18 cellular contexts compared by ENCODE assay signal in the genomic region with DNA sequence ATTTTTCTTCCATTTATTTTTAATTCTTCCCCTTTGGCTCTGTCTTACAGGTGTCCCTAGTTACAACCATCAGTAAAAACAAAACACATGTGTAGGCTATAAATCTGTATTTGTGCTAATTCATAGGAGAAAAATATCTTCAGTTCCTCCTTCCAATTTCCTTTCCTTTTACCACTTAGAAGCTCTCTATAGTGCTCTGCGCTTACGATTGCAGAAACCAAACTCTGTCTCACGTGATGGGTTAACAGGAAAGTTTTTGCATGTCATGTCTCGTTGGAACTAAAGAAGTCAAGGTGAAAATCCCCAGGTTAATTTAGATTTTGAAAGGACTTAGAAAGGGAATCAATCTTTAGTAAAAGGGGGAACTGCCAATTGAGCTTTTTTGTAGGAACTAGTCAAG.
A peak's percentile ranks its signal among the peaks of the same experiment; 100 is the strongest.
DNase-seq lines count a peak whose midpoint lies in the region; ATAC-seq and TF ChIP-seq lines count a peak whose summit lies in the region.
"Had no signal": no experiment of that assay in that cellular context is flagged by ENCODE, and none has a peak within 500 bp of the region (broad histone marks: within the 10 kb centered on the region; RNA-seq: fewer than 3 reads in every experiment).

No MANE protein-coding gene starts in this region.

- no peak overlapping the region for H3K27ac Mint-ChIP-seq in stimulated activated naive B cell treated with anti-CD40 and anti-IgM and Interleukin-4, amounts not matched to agents 10 μg/mL and 1 μg/mL and 100 μg/mL, for 72 hours
- no peak overlapping the region for H3K27ac Mint-ChIP-seq in Calu3 (ENCODE audit: unreplicated experiment)
- H3K27ac Mint-ChIP-seq: natural killer cell; stimulated activated naive CD8-positive, alpha-beta T cell treated with anti-CD3 and anti-CD28 coated beads, Interleukin-15, Interleukin-2, amounts not matched to agents 100 ng/mL and 50 ng/mL, for 24 hours; T-helper 17 cell had no signal

- DNase-seq in stimulated activated naive B cell treated with anti-CD40 and anti-IgM and Interleukin-4, amounts not matched to agents 10 μg/mL and 1 μg/mL and 100 μg/mL, for 72 hours, result peak; percentile 6
- DNase-seq in Calu3, result no peak
- DNase-seq in OCI-M2 (lab: John Stamatoyannopoulos, UW; ENCODE audit: unreplicated experiment), result no peak
- no peak for DNase-seq in DMS153 treated with DMSO at 0.1 percent for 48 hours (lab: John Stamatoyannopoulos, UW; ENCODE audit: unreplicated experiment)
- DNase-seq: activated CD4-positive, alpha-beta T cell treated with anti-CD3 and anti-CD28 coated beads for 4 hours; C1 segment of cervical spinal cord; heart right ventricle; KG1; left cardiac atrium; natural killer cell; NCI-H1436 treated with DMSO at 0.1 percent for 48 hours; NCI-H446; T-helper 17 cell had no signal

- no peaks in the 10 kb centered on the region for H3K36me3 Mint-ChIP-seq in stimulated activated naive B cell treated with anti-CD40 and anti-IgM and Interleukin-4, amounts not matched to agents 10 μg/mL and 1 μg/mL and 100 μg/mL, for 72 hours
- no peaks in the 10 kb centered on the region for H3K36me3 Mint-ChIP-seq in Calu3 (ENCODE audit: insufficient read depth, unreplicated experiment)
- H3K36me3 Mint-ChIP-seq: natural killer cell had no signal

- no peak for TF ChIP-seq CTCF in Calu3 (IDR thresholded peaks at IDR 0.05; ENCODE audit: unreplicated experiment)

- BruUV-seq in Calu3 (replicated peaks; lab: Mats Ljungman, UMichigan), result no TSS peak

- peak; percentile 72 for ATAC-seq in GM19043 (IDR thresholded peaks at IDR 0.05; ENCODE audit: low read depth, unreplicated experiment)
- ATAC-seq in HG02588 (IDR thresholded peaks at IDR 0.05; ENCODE audit: unreplicated experiment), result peak; percentile 80
- peak; percentile 47 for ATAC-seq in HG03558 (IDR thresholded peaks at IDR 0.05; ENCODE audit: extremely low read depth, unreplicated experiment)
- peak; percentile 96 to 97 for ATAC-seq in stimulated activated naive B cell treated with anti-CD40 and anti-IgM and Interleukin-4, amounts not matched to agents 10 μg/mL and 1 μg/mL and 100 μg/mL, for 72 hours (replicated peaks)
- ATAC-seq: HCT116, heart right ventricle, left cardiac atrium, natural killer cell, T-helper 17 cell had no signal

- H3K9me3 Mint-ChIP-seq in stimulated activated naive B cell treated with anti-CD40 and anti-IgM and Interleukin-4, amounts not matched to agents 10 μg/mL and 1 μg/mL and 100 μg/mL, for 72 hours, result no peaks in the 10 kb centered on the region
- peaks cover 1% of the 10 kb centered on the region for H3K9me3 Mint-ChIP-seq in Calu3 (ENCODE audit: low read depth, unreplicated experiment)
- H3K9me3 Mint-ChIP-seq: natural killer cell; stimulated activated naive CD8-positive, alpha-beta T cell treated with anti-CD3 and anti-CD28 coated beads, Interleukin-15, Interleukin-2, amounts not matched to agents 100 ng/mL and 50 ng/mL, for 24 hours had no signal

- CTCF ChIA-PET in Calu3 (lab: Charles Lee), result interaction anchor here (0.7 kb wide), 1 partner anchor 110 kb away, joined by 3 read pairs; no protein-coding TSS in a partner anchor

- no peak overlapping the region for H3K4me3 Mint-ChIP-seq in stimulated activated naive B cell treated with anti-CD40 and anti-IgM and Interleukin-4, amounts not matched to agents 10 μg/mL and 1 μg/mL and 100 μg/mL, for 72 hours
- no peak overlapping the region for H3K4me3 Mint-ChIP-seq in Calu3 (ENCODE audit: low read depth, unreplicated experiment)
- H3K4me3 Mint-ChIP-seq: natural killer cell; stimulated activated naive CD8-positive, alpha-beta T cell treated with anti-CD3 and anti-CD28 coated beads, Interleukin-15, Interleukin-2, amounts not matched to agents 100 ng/mL and 50 ng/mL, for 24 hours; T-helper 17 cell had no signal

- intact Hi-C loops in Calu3 (cut with micrococcal nuclease; ENCODE audit: unreplicated experiment), result no loop called here

- no peaks in the 10 kb centered on the region for H3K27me3 Mint-ChIP-seq in stimulated activated naive B cell treated with anti-CD40 and anti-IgM and Interleukin-4, amounts not matched to agents 10 μg/mL and 1 μg/mL and 100 μg/mL, for 72 hours
- H3K27me3 Mint-ChIP-seq in Calu3 (ENCODE audit: unreplicated experiment), result no peaks in the 10 kb centered on the region
- H3K27me3 Mint-ChIP-seq: stimulated activated naive CD8-positive, alpha-beta T cell treated with anti-CD3 and anti-CD28 coated beads, Interleukin-15, Interleukin-2, amounts not matched to agents 100 ng/mL and 50 ng/mL, for 24 hours; T-helper 17 cell had no signal

- H3K4me1 Mint-ChIP-seq in stimulated activated naive B cell treated with anti-CD40 and anti-IgM and Interleukin-4, amounts not matched to agents 10 μg/mL and 1 μg/mL and 100 μg/mL, for 72 hours, result peaks cover 5 to 9% of the 10 kb centered on the region in 2 donors
- H3K4me1 Mint-ChIP-seq in Calu3 (ENCODE audit: low read depth, unreplicated experiment), result peaks cover 41% of the 10 kb centered on the region
- H3K4me1 Mint-ChIP-seq: natural killer cell, T-helper 17 cell had no signal
